In the genomic region with DNA sequence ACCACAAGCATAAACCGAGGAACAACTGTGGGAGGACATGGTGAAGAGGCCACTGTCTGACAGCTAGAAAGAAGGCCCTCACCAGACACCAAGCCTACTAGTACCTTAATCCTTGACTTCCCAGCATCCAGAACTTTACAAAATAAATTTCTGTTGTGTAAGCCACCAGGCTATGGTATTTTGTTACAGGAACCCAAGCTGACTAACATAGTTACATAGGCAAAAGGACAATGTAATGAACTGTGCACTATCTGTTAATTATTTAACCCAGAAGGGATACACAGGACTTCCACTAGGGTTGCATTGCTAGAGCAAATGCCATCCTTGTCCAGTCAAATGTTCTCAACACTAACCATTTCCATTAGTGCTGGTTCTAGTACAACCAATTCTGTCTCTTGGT, we compare ENCODE assay signal across 23 cellular contexts. TPM values are rescaled to one million over a fixed set of nuclear protein-coding genes. Genes with fewer than 3 reads are reported as not detected.
DNase-seq lines count a peak whose midpoint lies in the region; ATAC-seq, FAIRE-seq and TF ChIP-seq lines count a peak whose summit lies in the region.
"Had no signal": no experiment of that assay in that cellular context is flagged by ENCODE, and none has a peak within 500 bp of the region (broad histone marks: within the 10 kb centered on the region; RNA-seq: fewer than 3 reads in every experiment).

No MANE protein-coding gene starts in this region.

- no peaks in the 10 kb centered on the region for H3K9me3 Mint-ChIP-seq in stimulated activated effector memory CD8-positive, alpha-beta T cell treated with anti-CD3 and anti-CD28 coated beads, Interleukin-12 subunit alpha, Interleukin-12 subunit beta, amount 100 ng/mL, for 72 hours

- no peak for TF ChIP-seq CTCF in H1 (IDR thresholded peaks at IDR 0.05; ENCODE audit: control extremely low read depth in 1 of 3, insufficient read depth in 1 of 3, low read depth in 1 of 3, low read length in 3 of 3)
- no peak for TF ChIP-seq CTCF in osteoblast (IDR thresholded peaks at IDR 0.05; ENCODE audit: extremely low read depth, low read depth, low read length)

- H3K4ac ChIP-seq in H1 (replicated peaks; ENCODE audit: insufficient read length, low read depth, low read length) = no peak overlapping the region

- POLR2A ChIA-PET in H1 (lab: Charles Lee; ENCODE audit: partially characterized antibody) = no interaction called here

- no peaks in the 10 kb centered on the region for H4K20me1 ChIP-seq in H1 (replicated peaks in 1 of 2; ENCODE audit: control insufficient read depth in 1 of 2, insufficient read depth in 2 of 2, low read length in 2 of 2)
- H4K20me1 ChIP-seq in osteoblast (ENCODE audit: insufficient read depth, low read length) = no peaks in the 10 kb centered on the region
- H4K20me1 ChIP-seq: BLaER1 had no signal

- DNase-seq in H1 (ENCODE audit: low read depth in 1 of 2, low spot score in 2 of 2) = no peak
- peak; percentile 23 for DNase-seq in osteoblast (ENCODE audit: insufficient read length, low spot score, missing footprints)
- DNase-seq in stimulated activated effector memory CD8-positive, alpha-beta T cell treated with anti-CD3 and anti-CD28 coated beads, Interleukin-12 subunit alpha, Interleukin-12 subunit beta, amount 100 ng/mL, for 72 hours (ENCODE audit: low spot score in 2 of 2) = no peak
- DNase-seq in DMS53 (lab: John Stamatoyannopoulos, UW) = no peak
- DNase-seq in NCI-H146 treated with DMSO at 0.1 percent for 48 hours (lab: John Stamatoyannopoulos, UW; ENCODE audit: unreplicated experiment) = no peak
- DNase-seq: 8988T; ACHN; BE2C; C1 segment of cervical spinal cord; CD4-positive, alpha-beta memory T cell; CD4-positive, CD25-positive, alpha-beta regulatory T cell; CD8-positive, alpha-beta memory T cell; COR-L47; DMS 273 treated with DMSO at 0.1 percent for 48 hours; DMS153; DMS79 treated with DMSO at 0.1 percent for 48 hours; GF-D8 had no signal

- H2AFZ ChIP-seq in H1 (ENCODE audit: low read length) (peak overlapping the region; percentile 20; the same call in 1 of the 2 replicates), osteoblast (ENCODE audit: low read length) (no peak overlapping the region)

- no peak overlapping the region for H3K4me3 Mint-ChIP-seq in stimulated activated effector memory CD8-positive, alpha-beta T cell treated with anti-CD3 and anti-CD28 coated beads, Interleukin-12 subunit alpha, Interleukin-12 subunit beta, amount 100 ng/mL, for 72 hours
- H3K4me3 Mint-ChIP-seq: CD14-positive monocyte; CD4-positive, alpha-beta memory T cell; CD4-positive, CD25-positive, alpha-beta regulatory T cell; CD8-positive, alpha-beta memory T cell had no signal

- H3K27ac ChIP-seq in H1 (ENCODE audit: low read depth, low read length) (no peak overlapping the region), osteoblast (ENCODE audit: low read depth, low read length) (no peak overlapping the region)
- H3K27ac ChIP-seq: BLaER1 had no signal

- no peak overlapping the region for H3K56ac ChIP-seq in H1 (replicated peaks; ENCODE audit: insufficient read length, low read depth, low read length)

- no peak overlapping the region for H2BK12ac ChIP-seq in H1 (ENCODE audit: low read depth, low read length)

- no peak overlapping the region for H3K4me3 ChIP-seq in H1 (ENCODE audit: extremely low read depth in 1 of 4, insufficient read depth in 2 of 4, low read depth in 3 of 4, low read length in 4 of 4)
- no peak overlapping the region for H3K4me3 ChIP-seq in osteoblast (ENCODE audit: insufficient read depth, low read length)
- H3K4me3 ChIP-seq: BLaER1 had no signal

- no peak overlapping the region for H2BK20ac ChIP-seq in H1 (ENCODE audit: low read length)

- no peak overlapping the region for H3K23ac ChIP-seq in H1 (ENCODE audit: insufficient read length)

- no peaks in the 10 kb centered on the region for H3K9me3 ChIP-seq in H1 (ENCODE audit: insufficient read depth in 2 of 2, low read depth in 1 of 2, low read length in 1 of 2)
- H3K9me3 ChIP-seq in osteoblast (ENCODE audit: low read depth, low read length) = peaks cover 1% of the 10 kb centered on the region
- H3K9me3 ChIP-seq: BE2C, BLaER1 had no signal

- no peaks in the 10 kb centered on the region for H3K23me2 ChIP-seq in H1 (ENCODE audit: low read depth, low read length)

- H3K79me2 ChIP-seq in H1 (ENCODE audit: control insufficient read depth in 1 of 2, insufficient read depth in 2 of 2, low read length in 2 of 2) = no peaks in the 10 kb centered on the region
- H3K79me2 ChIP-seq in osteoblast (ENCODE audit: insufficient read depth, low read length) = no peaks in the 10 kb centered on the region

- H2AK5ac ChIP-seq in H1 (ENCODE audit: low read depth, low read length) = no peak overlapping the region

- H2BK5ac ChIP-seq in H1 (ENCODE audit: low read depth, low read length) = no peak overlapping the region

- H3K14ac ChIP-seq in H1 (ENCODE audit: insufficient read length) = no peak overlapping the region

- no peaks in the 10 kb centered on the region for H3K4me1 ChIP-seq in H1 (replicated peaks in 1 of 4; ENCODE audit: control insufficient read depth in 3 of 4, insufficient read depth in 4 of 4, low read length in 3 of 4)
- H3K4me1 ChIP-seq in osteoblast (ENCODE audit: insufficient read depth, low read length) = no peaks in the 10 kb centered on the region
- H3K4me1 ChIP-seq: BE2C, BLaER1 had no signal

- H4K8ac ChIP-seq in H1 (ENCODE audit: extremely low read depth, insufficient read depth, low read length) = no peak overlapping the region

- WGBS in H1 (ENCODE audit: extremely low coverage in 1 of 2, insufficient coverage in 1 of 2, insufficient read length in 1 of 2, insufficient replicate concordance in 2 of 2, low coverage in 1 of 2, low lambda C conversion rate in 2 of 2, missing lambda C conversion rate in 1 of 2), 2 experiments = 100% methylated on average over 1 of the region's 1 CpG; no CpG with 5 or more reads in 1 of the 2 experiments

- no peak for TF ChIP-seq EP300 in H1 (IDR thresholded peaks at IDR 0.05; ENCODE audit: borderline replicate concordance in 1 of 2, low read depth in 2 of 2, low read length in 2 of 2)

- H2BK15ac ChIP-seq in H1 (ENCODE audit: low read length) = no peak overlapping the region

- no peak for TF ChIP-seq RAD21 in H1 (IDR thresholded peaks at IDR 0.05 in 1 of 2, conservative IDR thresholded peaks at IDR 0.05 in 1 of 2; ENCODE audit: low read depth in 2 of 2, low read length in 2 of 2)

- ATAC-seq in stimulated activated effector memory CD8-positive, alpha-beta T cell treated with anti-CD3 and anti-CD28 coated beads, Interleukin-12 subunit alpha, Interleukin-12 subunit beta, amount 100 ng/mL, for 72 hours = peak; percentile 8

- H3K27me3 ChIP-seq in H1 (replicated peaks in 1 of 4; ENCODE audit: control insufficient read depth in 3 of 4, extremely low read depth in 1 of 4, insufficient read depth in 3 of 4, low read length in 3 of 4) (no peaks in the 10 kb centered on the region), osteoblast (ENCODE audit: insufficient read depth, low read length) (no peaks in the 10 kb centered on the region)
- H3K27me3 ChIP-seq: BE2C, BLaER1 had no signal

- no peak overlapping the region for H3K9ac ChIP-seq in H1 (replicated peaks in 1 of 4; ENCODE audit: extremely low read depth in 1 of 4, low read depth in 3 of 4, low read length in 3 of 4)
- H3K9ac ChIP-seq: BLaER1 had no signal

- no peak overlapping the region for H4K91ac ChIP-seq in H1 (replicated peaks; ENCODE audit: insufficient read length, low read length)

- no peak for TF ChIP-seq POLR2A in H1 (IDR thresholded peaks at IDR 0.05; ENCODE audit: control extremely low read depth in 1 of 2, low read depth in 2 of 2, low read length in 2 of 2)

- no peak overlapping the region for H3K18ac ChIP-seq in H1 (ENCODE audit: extremely low read depth, low read length)

- no peak for FAIRE-seq in H1 (lab: Jason Lieb, UNC)
- FAIRE-seq: A204.1, G401.6, GM12891, GM19239 had no signal

- no peak overlapping the region for H3K27ac Mint-ChIP-seq in stimulated activated effector memory CD8-positive, alpha-beta T cell treated with anti-CD3 and anti-CD28 coated beads, Interleukin-12 subunit alpha, Interleukin-12 subunit beta, amount 100 ng/mL, for 72 hours
- H3K27ac Mint-ChIP-seq: CD4-positive, alpha-beta memory T cell; CD4-positive, CD25-positive, alpha-beta regulatory T cell; CD8-positive, alpha-beta memory T cell had no signal

- H3K36me3 Mint-ChIP-seq in stimulated activated effector memory CD8-positive, alpha-beta T cell treated with anti-CD3 and anti-CD28 coated beads, Interleukin-12 subunit alpha, Interleukin-12 subunit beta, amount 100 ng/mL, for 72 hours = no peaks in the 10 kb centered on the region
- H3K36me3 Mint-ChIP-seq: CD14-positive monocyte; CD4-positive, alpha-beta memory T cell; CD4-positive, CD25-positive, alpha-beta regulatory T cell; CD8-positive, alpha-beta memory T cell had no signal

- no peak overlapping the region for H4K5ac ChIP-seq in H1 (ENCODE audit: insufficient read length, low read depth, low read length)

- H3K4me2 ChIP-seq in H1 (ENCODE audit: insufficient read depth in 1 of 2, low read depth in 2 of 2, low read length in 2 of 2) (no peak overlapping the region), osteoblast (ENCODE audit: insufficient read depth, low read length) (no peak overlapping the region)
- H3K4me2 ChIP-seq: BLaER1 had no signal

- no peaks in the 10 kb centered on the region for H3K79me1 ChIP-seq in H1 (ENCODE audit: low read depth, low read length)

- H3K4me1 Mint-ChIP-seq in stimulated activated effector memory CD8-positive, alpha-beta T cell treated with anti-CD3 and anti-CD28 coated beads, Interleukin-12 subunit alpha, Interleukin-12 subunit beta, amount 100 ng/mL, for 72 hours = no peaks in the 10 kb centered on the region
- H3K4me1 Mint-ChIP-seq: CD14-positive monocyte; CD4-positive, alpha-beta memory T cell; CD4-positive, CD25-positive, alpha-beta regulatory T cell; CD8-positive, alpha-beta memory T cell had no signal

- H3K36me3 ChIP-seq in H1 (ENCODE audit: control insufficient read depth in 2 of 4, insufficient read depth in 4 of 4, low read length in 3 of 4) = no peaks in the 10 kb centered on the region
- no peaks in the 10 kb centered on the region for H3K36me3 ChIP-seq in osteoblast (ENCODE audit: insufficient read depth, low read length)
- H3K36me3 ChIP-seq: BE2C, BLaER1 had no signal

- H2BK120ac ChIP-seq in H1 (replicated peaks; ENCODE audit: low read depth, low read length) = no peak overlapping the region

- CTCF ChIA-PET in H1 (lab: Charles Lee; ENCODE audit: partially characterized antibody) = no interaction called here

TF ChIP-seq in H1, 55 proteins besides CTCF, POLR2A, EP300 and RAD21 (continues in another document):
- TF ChIP-seq EGR1 (IDR thresholded peaks at IDR 0.05; ENCODE audit: borderline replicate concordance, low read depth, low read length) = no peak

RNA-seq across cellular contexts. Expression of a gene that starts 47.7 kb away (rescaled TPM):
- total RNA-seq in H1 (2021; fragmentation: NEBNext Ultra II Directional; extraction: Animal tissue kit (Norgen Biotek cat#: 25700)) = 0.50 and 0.75 TPM in 2 replicates
- polyA plus RNA-seq in H1 (2011; rRNA removed) = 0.09 and 0.33 TPM in 2 replicates
- 0.81 TPM for polyA plus RNA-seq in H1 (2011; cell fraction: cytosol; rRNA removed)
- 0.34 TPM for polyA plus RNA-seq in H1 (2011; cell fraction: nucleus; rRNA removed)
- 0.04 to 0.68 TPM (median 0.44 TPM) in 4 replicates for polyA plus RNA-seq in H1 (2012, experiment 1 of 2)
- polyA plus RNA-seq in H1 (2012, experiment 2 of 2) = not detected
- 0.20 TPM for polyA plus RNA-seq in H1 (2013, experiment 1 of 2)
- polyA plus RNA-seq in H1 (2013, experiment 2 of 2) = 0.11 TPM
- polyA minus RNA-seq in H1 (2011; rRNA and poly(A)+ RNA removed) = 0.35 and 1.8 TPM in 2 replicates
- not detected for polyA minus RNA-seq in H1 (2011; cell fraction: cytosol; rRNA and poly(A)+ RNA removed)
- 0.50 TPM for polyA minus RNA-seq in H1 (2011; cell fraction: nucleus; rRNA and poly(A)+ RNA removed)
- total RNA-seq in osteoblast = 2.7 and 3.6 TPM in 2 replicates
- total RNA-seq: CD4-positive, alpha-beta memory T cell; CD4-positive, CD25-positive, alpha-beta regulatory T cell; CD8-positive, alpha-beta memory T cell had no signal
- polyA plus RNA-seq: CD14-positive monocyte had no signal
